8 cellular contexts compared by ENCODE assay signal in genomic region chr1:153958111-153958960, GRCh38. TPM values are rescaled to one million over a fixed set of nuclear protein-coding genes. Genes with fewer than 3 reads are reported as not detected.
DNase-seq lines count a peak whose midpoint lies in the region; ATAC-seq and TF ChIP-seq lines count a peak whose summit lies in the region.

Gene CRTC2 (minus strand): TSS chr1:153958612. CDS start chr1:153958497, 115 bp downstream.

- peak; percentile 69 for ATAC-seq in HG03432 (IDR thresholded peaks at IDR 0.05; ENCODE audit: unreplicated experiment)

- peak; percentile 33 for TF ChIP-seq POLR2A in GM19099 (IDR thresholded peaks at IDR 0.05; ENCODE audit: extremely low read depth, insufficient read length, low read depth)

- DNase-seq in AG20443 (ENCODE audit: low spot score) = peak; percentile 98
- DNase-seq in NCI-H460 (ENCODE audit: extremely low read depth, low read depth) = peak; percentile 99
- DNase-seq in activated CD4-positive, CD25-positive, alpha-beta regulatory T cell treated with anti-CD3 and anti-CD28 coated beads, Interleukin-2, amount 50 U/mL, for 72 hours = peak; percentile 95
- DNase-seq in cerebellar nuclear complex (lab: John Stamatoyannopoulos, UW) = peak; percentile 94 to 99
- peak; percentile 100 for DNase-seq in islet precursor cell
- DNase-seq in stimulated activated CD4-positive, alpha-beta T cell treated with anti-CD3 and anti-CD28 coated beads, Interleukin-12 subunit alpha, Interleukin-12 subunit beta, amount 100 ng/mL, for 48 hours (ENCODE audit: low read depth in 2 of 3, low spot score in 1 of 3) = peak; percentile 95 to 97 (median 96)

RNA-seq across cellular contexts. Expression of gene CRTC2, which starts in this region (rescaled TPM):
- total RNA-seq in NCI-H460 (2014; rRNA removed; shearing (Covaris generic)) = 17.0 and 18.2 TPM in 2 replicates
- polyA plus RNA-seq in NCI-H460 (2014; cell fraction: nucleus; rRNA removed) = 20.5 and 34.9 TPM in 2 replicates

Comparison
In these comparisons a context has a peak if more than half of its experiments do, and no peak if none do; other contexts are left out.
1. Peak in every context shown above with its lines: DNase-seq and ATAC-seq.